9 cellular contexts compared by ENCODE assay signal in genomic region chrX:65034292-65034640, GRCh38. TPM values are rescaled to one million over a fixed set of nuclear protein-coding genes. Genes with fewer than 3 reads are reported as not detected.
DNase-seq lines count a peak whose midpoint lies in the region; ATAC-seq, FAIRE-seq and TF ChIP-seq lines count a peak whose summit lies in the region.
"Had no signal": no experiment of that assay in that cellular context is flagged by ENCODE, and none has a peak within 500 bp of the region (broad histone marks: within the 10 kb centered on the region; RNA-seq: fewer than 3 reads in every experiment).

No MANE protein-coding gene starts in this region.

- H3K4me1 Mint-ChIP-seq in activated CD4-positive, alpha-beta T cell treated with anti-CD3 and anti-CD28 coated beads, Interleukin-2, amount 10 ng/mL, durations not matched to agents 7 days and 5 days = peaks cover 15% of the 10 kb centered on the region
- peaks cover 1% of the 10 kb centered on the region for H3K4me1 Mint-ChIP-seq in astrocyte (ENCODE audit: low read depth, unreplicated experiment)

- TF ChIP-seq CTCF in astrocyte (IDR thresholded peaks at IDR 0.05; ENCODE audit: insufficient read depth, low read depth, low read length) = no peak
- no peak for TF ChIP-seq CTCF in lower leg skin (IDR thresholded peaks at IDR 0.05)
- no peak for TF ChIP-seq CTCF in thyroid gland (IDR thresholded peaks at IDR 0.05)

- no peak for ATAC-seq in HG02981 (IDR thresholded peaks at IDR 0.05; ENCODE audit: unreplicated experiment)

- POLR2A ChIA-PET in activated CD4-positive, alpha-beta T cell treated with anti-CD3 and anti-CD28 coated beads, Interleukin-2, amount 10 ng/mL, durations not matched to agents 7 days and 5 days (lab: Charles Lee) = no interaction called here

- CTCF ChIA-PET in activated CD4-positive, alpha-beta T cell treated with anti-CD3 and anti-CD28 coated beads, Interleukin-2, amount 10 ng/mL, durations not matched to agents 7 days and 5 days (lab: Charles Lee) = interaction anchor here (0.6 to 1.5 kb wide), 5 partner anchors 30 to 913 kb away, joined by 3 to 4 read pairs (median 3); no protein-coding TSS in a partner anchor

- H3K36me3 ChIP-seq in astrocyte (ENCODE audit: insufficient read depth, low read length) (no peaks in the 10 kb centered on the region), thyroid gland (no peaks in the 10 kb centered on the region)

- no peaks in the 10 kb centered on the region for H3K9me3 Mint-ChIP-seq in activated CD4-positive, alpha-beta T cell treated with anti-CD3 and anti-CD28 coated beads, Interleukin-2, amount 10 ng/mL, durations not matched to agents 7 days and 5 days
- no peaks in the 10 kb centered on the region for H3K9me3 Mint-ChIP-seq in astrocyte (ENCODE audit: unreplicated experiment)

- peak overlapping the region; percentile 73 for H3K4me2 ChIP-seq in astrocyte (ENCODE audit: low read length)

- intact Hi-C loops in lower leg skin (cut with DNase I; ENCODE audit: low total_unique reads) (no loop called here), thyroid gland (cut with DNase I) (loop anchor here (10.0 kb wide), 1 partner anchor 59 kb away; the partner anchor contains the start of gene ZC4H2)

- no peaks in the 10 kb centered on the region for H3K9me3 ChIP-seq in astrocyte (ENCODE audit: insufficient read depth, low read depth, low read length)
- no peaks in the 10 kb centered on the region for H3K9me3 ChIP-seq in thyroid gland

- H4K20me1 ChIP-seq in astrocyte (ENCODE audit: insufficient read depth, low read length) = no peaks in the 10 kb centered on the region

- no peaks in the 10 kb centered on the region for H3K79me2 ChIP-seq in astrocyte (ENCODE audit: insufficient read depth, low read length)

- no peaks in the 10 kb centered on the region for H3K36me3 Mint-ChIP-seq in activated CD4-positive, alpha-beta T cell treated with anti-CD3 and anti-CD28 coated beads, Interleukin-2, amount 10 ng/mL, durations not matched to agents 7 days and 5 days (ENCODE audit: low read depth)
- no peaks in the 10 kb centered on the region for H3K36me3 Mint-ChIP-seq in astrocyte (ENCODE audit: low read depth, unreplicated experiment)

- peak overlapping the region; percentile 77 for H2AFZ ChIP-seq in astrocyte (ENCODE audit: low read depth, low read length)

- no peaks in the 10 kb centered on the region for H3K27me3 ChIP-seq in astrocyte (ENCODE audit: insufficient read depth, low read length)
- no peaks in the 10 kb centered on the region for H3K27me3 ChIP-seq in thyroid gland

- H3K9ac ChIP-seq in astrocyte (ENCODE audit: low read length) = no peak overlapping the region

- H3K4me1 ChIP-seq in astrocyte (ENCODE audit: insufficient read depth, low read length) (no peaks in the 10 kb centered on the region), thyroid gland (no peaks in the 10 kb centered on the region)

- no peak for DNase-seq in activated CD4-positive, alpha-beta T cell treated with anti-CD3 and anti-CD28 coated beads, Interleukin-2, amount 10 ng/mL, durations not matched to agents 7 days and 5 days
- no peak for DNase-seq in activated CD4-positive, alpha-beta T cell treated with anti-CD3 and anti-CD28 coated beads for 48 hours
- DNase-seq in astrocyte (ENCODE audit: low read depth) = no peak
- no peak for DNase-seq in lower leg skin (ENCODE audit: low spot score in 2 of 2)
- no peak for DNase-seq in thyroid gland
- no peak for DNase-seq in NCI-H146 treated with DMSO at 0.1 percent for 48 hours (lab: John Stamatoyannopoulos, UW; ENCODE audit: unreplicated experiment)
- DNase-seq in NCI-H1105 (lab: John Stamatoyannopoulos, UW) = no peak
- DNase-seq: NCI-H2107 had no signal

- no peak for FAIRE-seq in astrocyte (lab: Jason Lieb, UNC)

- H3K4me3 ChIP-seq in astrocyte (ENCODE audit: insufficient read depth, low read depth, low read length) (no peak overlapping the region), lower leg skin (ENCODE audit: low read depth, poor library complexity, severe bottlenecking) (peak overlapping the region; percentile 20), thyroid gland (replicated peaks in 1 of 3) (peak overlapping the region in 2 of 3 donors; percentile 43 to 51)

- TF ChIP-seq POLR2A in lower leg skin (IDR thresholded peaks at IDR 0.05) (no peak), thyroid gland (IDR thresholded peaks at IDR 0.05) (no peak)

- 5 to 28% methylated on average over 11 of the region's 11 CpGs for WGBS in lower leg skin, 2 donors
- WGBS in thyroid gland, 2 donors = 3 to 5% methylated on average over 11 of the region's 11 CpGs

- no peak overlapping the region for H3K27ac ChIP-seq in astrocyte (ENCODE audit: low read depth, low read length)
- H3K27ac ChIP-seq in thyroid gland = peak overlapping the region in 2 of 3 donors; percentile 60 to 76

- peak overlapping the region; percentile 87 for H3K4me3 Mint-ChIP-seq in activated CD4-positive, alpha-beta T cell treated with anti-CD3 and anti-CD28 coated beads, Interleukin-2, amount 10 ng/mL, durations not matched to agents 7 days and 5 days
- H3K4me3 Mint-ChIP-seq in astrocyte (ENCODE audit: unreplicated experiment) = peak overlapping the region; percentile 86

- H3K27me3 Mint-ChIP-seq in activated CD4-positive, alpha-beta T cell treated with anti-CD3 and anti-CD28 coated beads, Interleukin-2, amount 10 ng/mL, durations not matched to agents 7 days and 5 days = no peaks in the 10 kb centered on the region
- H3K27me3 Mint-ChIP-seq in astrocyte (ENCODE audit: low read depth, unreplicated experiment) = no peaks in the 10 kb centered on the region

- peak overlapping the region; percentile 92 for H3K27ac Mint-ChIP-seq in activated CD4-positive, alpha-beta T cell treated with anti-CD3 and anti-CD28 coated beads, Interleukin-2, amount 10 ng/mL, durations not matched to agents 7 days and 5 days
- H3K27ac Mint-ChIP-seq in astrocyte (ENCODE audit: unreplicated experiment) = peak overlapping the region; percentile 83

RNA-seq across cellular contexts. Expression of gene ZC3H12B, which starts 0.4 kb away (rescaled TPM):
- 1 to 10 TPM; 1.6 to 1.8 TPM for total RNA-seq in activated CD4-positive, alpha-beta T cell treated with anti-CD3 and anti-CD28 coated beads, Interleukin-2, amount 10 ng/mL, durations not matched to agents 7 days and 5 days
- 1.6 and 2.3 TPM in 2 replicates for total RNA-seq in astrocyte
- total RNA-seq in lower leg skin = under 1 TPM; 0.13 to 0.74 (median 0.46) TPM
- total RNA-seq in thyroid gland = 1 to 10 TPM; 2.4 to 3.5 (median 2.7) TPM

RNA-seq across cellular contexts. Expression of gene ZC4H2, which starts 58.0 kb away (rescaled TPM):
- total RNA-seq in activated CD4-positive, alpha-beta T cell treated with anti-CD3 and anti-CD28 coated beads, Interleukin-2, amount 10 ng/mL, durations not matched to agents 7 days and 5 days = 10 to 100 TPM; 17.9 to 23.4 TPM
- total RNA-seq in astrocyte = 16.5 and 18.7 TPM in 2 replicates
- 10 to 100 TPM in 1 of 4 donors, 1 to 10 TPM in 3; 4.8 to 10.3 (median 5.2) TPM for total RNA-seq in lower leg skin
- 10 to 100 TPM; 10.2 to 14.3 (median 11.4) TPM for total RNA-seq in thyroid gland
